ENCODE assay signal across 8 cellular contexts in the genomic region with DNA sequence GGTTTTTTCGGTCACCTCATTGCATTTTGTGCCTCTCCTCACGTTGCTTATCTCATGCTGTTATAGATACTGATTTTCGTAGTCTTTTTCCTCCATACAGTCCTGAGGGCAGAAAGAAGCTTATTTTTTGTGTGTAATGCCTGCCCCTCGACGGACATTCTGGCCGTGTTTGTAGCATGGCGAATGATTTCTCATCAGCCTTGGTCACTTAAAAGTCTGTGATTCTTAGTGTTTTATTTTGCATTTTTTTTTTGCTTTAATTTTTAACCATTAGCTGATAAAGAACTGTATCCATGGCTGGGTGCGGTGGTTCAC. TPM values are rescaled to one million over a fixed set of nuclear protein-coding genes. Genes with fewer than 3 reads are reported as not detected.
DNase-seq lines count a peak whose midpoint lies in the region; ATAC-seq and TF ChIP-seq lines count a peak whose summit lies in the region.

No MANE protein-coding gene starts in this region.

- peaks cover 16% of the 10 kb centered on the region for H3K4me1 ChIP-seq in mammary epithelial cell (ENCODE audit: insufficient read depth, low read length)
- H3K4me1 ChIP-seq in muscle layer of colon (ENCODE audit: insufficient read depth, low read length), result peaks cover 13% of the 10 kb centered on the region

- dilution Hi-C loops in mammary epithelial cell (cut with HindIII; ENCODE audit: low sequenced_read_pairs), result no loop called here

- no peak overlapping the region for H3K27ac ChIP-seq in mammary epithelial cell (ENCODE audit: insufficient read depth, low read depth, low read length)
- H3K27ac ChIP-seq in muscle layer of colon (ENCODE audit: low read depth, low read length), result no peak overlapping the region

- peak overlapping the region; percentile 90 for H3K4me2 ChIP-seq in mammary epithelial cell (ENCODE audit: insufficient read depth, low read depth, low read length)

- H3K9me3 ChIP-seq in mammary epithelial cell (replicated peaks; ENCODE audit: insufficient read depth, low read length) (no peaks in the 10 kb centered on the region), muscle layer of colon (ENCODE audit: low read length) (no peaks in the 10 kb centered on the region)

- H3K79me2 ChIP-seq in mammary epithelial cell (ENCODE audit: insufficient read depth, low read length), result peaks cover 44% of the 10 kb centered on the region

- CTCF ChIA-PET in mammary epithelial cell (lab: Charles Lee; ENCODE audit: low non-redundant PET), result no interaction called here

- H3K9ac ChIP-seq in mammary epithelial cell (ENCODE audit: insufficient read depth, low read length), result peak overlapping the region; percentile 50
- no peak overlapping the region for H3K9ac ChIP-seq in muscle layer of colon (ENCODE audit: low read length)

- DNase-seq in mammary epithelial cell, result no peak
- no peak for DNase-seq in NCI-H1092 treated with DMSO at 0.1 percent for 48 hours (lab: John Stamatoyannopoulos, UW)
- no peak for DNase-seq in OCI-M1 (lab: John Stamatoyannopoulos, UW)
- no peak for DNase-seq in NCI-H510A (lab: John Stamatoyannopoulos, UW)
- no peak for DNase-seq in NAMALWA (ENCODE audit: low spot score)

- H3K4me3 ChIP-seq in mammary epithelial cell (replicated peaks in 1 of 3; ENCODE audit: insufficient read depth in 1 of 3, low read depth in 2 of 3, low read length in 3 of 3) (peak overlapping the region; percentile 51 to 88 (median 67)), muscle layer of colon (ENCODE audit: low read depth in 1 of 2, low read length in 2 of 2) (peak overlapping the region; percentile 64 to 69)

- H4K20me1 ChIP-seq in mammary epithelial cell (ENCODE audit: insufficient read depth, low read length), result no peaks in the 10 kb centered on the region

- in situ Hi-C loops in mammary epithelial cell (cut with MboI; ENCODE audit: low sequenced_read_pairs in 2 of 2), result no loop called here

- no peaks in the 10 kb centered on the region for H3K36me3 ChIP-seq in mammary epithelial cell (ENCODE audit: insufficient read depth, low read length)
- H3K36me3 ChIP-seq in muscle layer of colon (ENCODE audit: insufficient read depth, low read length), result peaks cover 1% of the 10 kb centered on the region

- TF ChIP-seq CTCF in mammary epithelial cell (conservative IDR thresholded peaks at IDR 0.05 in 1 of 2, IDR thresholded peaks at IDR 0.05 in 1 of 2; ENCODE audit: extremely low read depth in 1 of 2, insufficient read depth in 1 of 2, low read depth in 1 of 2, low read length in 2 of 2), result no peak

- H3K27me3 ChIP-seq in mammary epithelial cell (ENCODE audit: insufficient read depth, low read length), result no peaks in the 10 kb centered on the region
- no peaks in the 10 kb centered on the region for H3K27me3 ChIP-seq in muscle layer of colon (ENCODE audit: control insufficient read depth in 1 of 2, insufficient read depth in 2 of 2, low read length in 2 of 2)

- no TSS peak for BruUV-seq in mammary epithelial cell (replicated peaks; lab: Mats Ljungman, UMichigan)

- peak overlapping the region; percentile 85 for H2AFZ ChIP-seq in mammary epithelial cell (ENCODE audit: low read depth, low read length)

- WGBS in mammary epithelial cell (ENCODE audit: low coverage, missing lambda C conversion rate), result 19% methylated on average over 8 of the region's 8 CpGs

- ATAC-seq in GM19351 (IDR thresholded peaks at IDR 0.05; ENCODE audit: unreplicated experiment), result peak; percentile 14
- ATAC-seq in HG03432 (IDR thresholded peaks at IDR 0.05; ENCODE audit: unreplicated experiment), result peak; percentile 18

- intact Hi-C loops in mammary epithelial cell (cut with micrococcal nuclease), result loop anchor here (2.0 kb wide), 1 partner anchor 184 kb away; no protein-coding TSS in a partner anchor

RNA-seq across cellular contexts. Expression of a gene that starts 0.5 kb away (rescaled TPM):
- 10 to 100 TPM; 19.0 to 33.7 TPM for total RNA-seq in mammary epithelial cell
- polyA plus RNA-seq in mammary epithelial cell, result 10.2 TPM
- 16.6 TPM for polyA minus RNA-seq in mammary epithelial cell

RNA-seq across cellular contexts. Expression of a gene that starts 39.1 kb away (rescaled TPM):
- 10 to 100 TPM in 1 of 2 donors, 1 to 10 TPM in 1; 7.4 to 15.7 TPM for total RNA-seq in mammary epithelial cell
- polyA plus RNA-seq in mammary epithelial cell, result 1.6 TPM
- 1.1 TPM for polyA minus RNA-seq in mammary epithelial cell
